Comparison of ENCODE assay signal across 1 cellular context in the genomic region with DNA sequence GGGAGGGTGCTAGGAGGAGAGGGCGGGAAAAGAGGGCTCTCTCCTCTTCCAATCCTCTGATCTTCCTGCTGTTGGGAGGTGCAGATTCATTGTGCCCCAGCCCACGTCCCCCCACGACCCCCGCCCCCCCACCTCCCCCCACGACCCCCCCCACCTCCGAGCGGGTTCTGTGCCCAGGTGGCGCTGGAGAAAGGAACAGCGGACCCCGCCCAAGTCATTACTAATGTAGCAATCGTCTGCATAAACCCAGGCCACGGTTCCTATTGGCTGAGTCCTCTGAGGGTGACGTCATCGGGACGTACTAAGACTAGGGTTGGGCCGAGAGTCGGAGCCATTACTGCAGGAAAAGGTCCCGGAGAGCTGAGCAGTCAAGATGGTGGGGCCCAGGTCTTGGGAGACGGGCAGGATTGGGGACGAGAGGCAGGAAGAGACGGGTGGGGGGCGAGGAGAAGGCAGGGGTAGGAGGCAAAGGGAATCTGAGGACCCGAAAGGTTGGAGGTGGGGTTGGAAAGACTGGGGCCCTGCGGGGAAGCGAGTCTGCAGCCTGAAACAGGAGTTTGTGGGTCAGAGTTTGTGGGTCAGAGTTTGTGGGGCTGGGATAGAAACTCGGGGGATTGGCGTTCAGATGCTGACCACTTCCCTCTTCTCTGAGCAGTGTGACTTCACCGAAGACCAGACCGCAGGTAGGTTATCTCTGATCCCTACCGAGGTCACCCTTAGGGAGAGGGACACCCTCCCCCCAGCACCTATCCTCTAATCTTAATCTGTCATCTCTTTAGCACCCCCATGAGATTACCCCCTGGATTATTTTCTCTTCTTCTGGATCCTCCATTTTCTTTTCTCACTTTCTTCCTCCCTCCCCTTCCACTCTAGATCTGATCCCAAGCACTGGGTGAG.
A peak's percentile ranks its signal among the peaks of the same experiment; 100 is the strongest.
TF ChIP-seq lines count a peak whose summit lies in the region.

A gene (plus strand): TSS at position 331 of the 897 bp plus-strand sequence. CDS start 43 bp downstream, at position 374.

TF ChIP-seq in K562, 482 proteins besides CTCF, POLR2A, EP300 and RAD21 (continued from another document and continues in another):
- TF ChIP-seq, protein P1, sequence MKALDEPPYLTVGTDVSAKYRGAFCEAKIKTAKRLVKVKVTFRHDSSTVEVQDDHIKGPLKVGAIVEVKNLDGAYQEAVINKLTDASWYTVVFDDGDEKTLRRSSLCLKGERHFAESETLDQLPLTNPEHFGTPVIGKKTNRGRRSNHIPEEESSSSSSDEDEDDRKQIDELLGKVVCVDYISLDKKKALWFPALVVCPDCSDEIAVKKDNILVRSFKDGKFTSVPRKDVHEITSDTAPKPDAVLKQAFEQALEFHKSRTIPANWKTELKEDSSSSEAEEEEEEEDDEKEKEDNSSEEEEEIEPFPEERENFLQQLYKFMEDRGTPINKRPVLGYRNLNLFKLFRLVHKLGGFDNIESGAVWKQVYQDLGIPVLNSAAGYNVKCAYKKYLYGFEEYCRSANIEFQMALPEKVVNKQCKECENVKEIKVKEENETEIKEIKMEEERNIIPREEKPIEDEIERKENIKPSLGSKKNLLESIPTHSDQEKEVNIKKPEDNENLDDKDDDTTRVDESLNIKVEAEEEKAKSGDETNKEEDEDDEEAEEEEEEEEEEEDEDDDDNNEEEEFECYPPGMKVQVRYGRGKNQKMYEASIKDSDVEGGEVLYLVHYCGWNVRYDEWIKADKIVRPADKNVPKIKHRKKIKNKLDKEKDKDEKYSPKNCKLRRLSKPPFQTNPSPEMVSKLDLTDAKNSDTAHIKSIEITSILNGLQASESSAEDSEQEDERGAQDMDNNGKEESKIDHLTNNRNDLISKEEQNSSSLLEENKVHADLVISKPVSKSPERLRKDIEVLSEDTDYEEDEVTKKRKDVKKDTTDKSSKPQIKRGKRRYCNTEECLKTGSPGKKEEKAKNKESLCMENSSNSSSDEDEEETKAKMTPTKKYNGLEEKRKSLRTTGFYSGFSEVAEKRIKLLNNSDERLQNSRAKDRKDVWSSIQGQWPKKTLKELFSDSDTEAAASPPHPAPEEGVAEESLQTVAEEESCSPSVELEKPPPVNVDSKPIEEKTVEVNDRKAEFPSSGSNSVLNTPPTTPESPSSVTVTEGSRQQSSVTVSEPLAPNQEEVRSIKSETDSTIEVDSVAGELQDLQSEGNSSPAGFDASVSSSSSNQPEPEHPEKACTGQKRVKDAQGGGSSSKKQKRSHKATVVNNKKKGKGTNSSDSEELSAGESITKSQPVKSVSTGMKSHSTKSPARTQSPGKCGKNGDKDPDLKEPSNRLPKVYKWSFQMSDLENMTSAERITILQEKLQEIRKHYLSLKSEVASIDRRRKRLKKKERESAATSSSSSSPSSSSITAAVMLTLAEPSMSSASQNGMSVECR (CRISPR knock-in tag; IDR thresholded peaks at IDR 0.05) = peak; percentile 46; the same call in 1 of the 2 replicates
- TF ChIP-seq ELF1 (tag; IDR thresholded peaks at IDR 0.05) (no peak; the same call in 1 of the 2 replicates), OTX1 (CRISPR knock-in tag; IDR thresholded peaks at IDR 0.05) (peak; percentile 99), CHD1 (IDR thresholded peaks at IDR 0.05; ENCODE audit: low read length) (peak; percentile 98), CCAR2 (IDR thresholded peaks at IDR 0.05; ENCODE audit: low read depth, low read length) (no peak), ZNF354B (CRISPR knock-in tag; IDR thresholded peaks at IDR 0.05) (no peak), ZFX (CRISPR knock-in tag; IDR thresholded peaks at IDR 0.05) (peak; percentile 87), C11orf30 (IDR thresholded peaks at IDR 0.05; ENCODE audit: low read depth) (peak; percentile 39; the same call in 1 of the 2 replicates), NFIX (CRISPR knock-in tag; IDR thresholded peaks at IDR 0.05; ENCODE audit: low read depth) (no peak), ETV6 (IDR thresholded peaks at IDR 0.05; ENCODE audit: borderline replicate concordance in 1 of 2, low read depth in 2 of 2, low read length in 1 of 2) (no peak), ETV6 (CRISPR knock-in tag; IDR thresholded peaks at IDR 0.05; ENCODE audit: borderline replicate concordance) (0 out of 2 replicates have a peak, but pooled peaks have one; percentile 63), ZNF589 (CRISPR knock-in tag; IDR thresholded peaks at IDR 0.05; ENCODE audit: low read depth) (peak; percentile 88), LCOR (CRISPR knock-in tag; IDR thresholded peaks at IDR 0.05) (no peak), SMAD2 (IDR thresholded peaks at IDR 0.05; ENCODE audit: low read depth, low read length) (no peak), RBBP5 (IDR thresholded peaks at IDR 0.05; ENCODE audit: borderline replicate concordance, insufficient read depth, low read length, poor library complexity, severe bottlenecking) (no peak), GABPB1 (CRISPR knock-in tag; IDR thresholded peaks at IDR 0.05) (peak; percentile 81), SMARCC2 (IDR thresholded peaks at IDR 0.05; ENCODE audit: low read depth) (0 out of 2 replicates have a peak, but pooled peaks have one; percentile 40), ATF1 (CRISPR knock-in tag; IDR thresholded peaks at IDR 0.05) (peak; percentile 64; the same call in 1 of the 2 replicates), ATF1 (tag; IDR thresholded peaks at IDR 0.05) (peak; percentile 96), THRAP3 (IDR thresholded peaks at IDR 0.05; ENCODE audit: borderline replicate concordance) (peak; percentile 35; the same call in 1 of the 2 replicates), PCBP2 (IDR thresholded peaks at IDR 0.05; ENCODE audit: low read depth, low read length, poor library complexity, severe bottlenecking) (no peak), GATAD2B (IDR thresholded peaks at IDR 0.05; ENCODE audit: borderline replicate concordance) (no peak; the same call in 1 of the 2 replicates), SLC30A9 (CRISPR knock-in tag; IDR thresholded peaks at IDR 0.05) (0 out of 2 replicates have a peak, but pooled peaks have one; percentile 59)
- TF ChIP-seq, protein P2, sequence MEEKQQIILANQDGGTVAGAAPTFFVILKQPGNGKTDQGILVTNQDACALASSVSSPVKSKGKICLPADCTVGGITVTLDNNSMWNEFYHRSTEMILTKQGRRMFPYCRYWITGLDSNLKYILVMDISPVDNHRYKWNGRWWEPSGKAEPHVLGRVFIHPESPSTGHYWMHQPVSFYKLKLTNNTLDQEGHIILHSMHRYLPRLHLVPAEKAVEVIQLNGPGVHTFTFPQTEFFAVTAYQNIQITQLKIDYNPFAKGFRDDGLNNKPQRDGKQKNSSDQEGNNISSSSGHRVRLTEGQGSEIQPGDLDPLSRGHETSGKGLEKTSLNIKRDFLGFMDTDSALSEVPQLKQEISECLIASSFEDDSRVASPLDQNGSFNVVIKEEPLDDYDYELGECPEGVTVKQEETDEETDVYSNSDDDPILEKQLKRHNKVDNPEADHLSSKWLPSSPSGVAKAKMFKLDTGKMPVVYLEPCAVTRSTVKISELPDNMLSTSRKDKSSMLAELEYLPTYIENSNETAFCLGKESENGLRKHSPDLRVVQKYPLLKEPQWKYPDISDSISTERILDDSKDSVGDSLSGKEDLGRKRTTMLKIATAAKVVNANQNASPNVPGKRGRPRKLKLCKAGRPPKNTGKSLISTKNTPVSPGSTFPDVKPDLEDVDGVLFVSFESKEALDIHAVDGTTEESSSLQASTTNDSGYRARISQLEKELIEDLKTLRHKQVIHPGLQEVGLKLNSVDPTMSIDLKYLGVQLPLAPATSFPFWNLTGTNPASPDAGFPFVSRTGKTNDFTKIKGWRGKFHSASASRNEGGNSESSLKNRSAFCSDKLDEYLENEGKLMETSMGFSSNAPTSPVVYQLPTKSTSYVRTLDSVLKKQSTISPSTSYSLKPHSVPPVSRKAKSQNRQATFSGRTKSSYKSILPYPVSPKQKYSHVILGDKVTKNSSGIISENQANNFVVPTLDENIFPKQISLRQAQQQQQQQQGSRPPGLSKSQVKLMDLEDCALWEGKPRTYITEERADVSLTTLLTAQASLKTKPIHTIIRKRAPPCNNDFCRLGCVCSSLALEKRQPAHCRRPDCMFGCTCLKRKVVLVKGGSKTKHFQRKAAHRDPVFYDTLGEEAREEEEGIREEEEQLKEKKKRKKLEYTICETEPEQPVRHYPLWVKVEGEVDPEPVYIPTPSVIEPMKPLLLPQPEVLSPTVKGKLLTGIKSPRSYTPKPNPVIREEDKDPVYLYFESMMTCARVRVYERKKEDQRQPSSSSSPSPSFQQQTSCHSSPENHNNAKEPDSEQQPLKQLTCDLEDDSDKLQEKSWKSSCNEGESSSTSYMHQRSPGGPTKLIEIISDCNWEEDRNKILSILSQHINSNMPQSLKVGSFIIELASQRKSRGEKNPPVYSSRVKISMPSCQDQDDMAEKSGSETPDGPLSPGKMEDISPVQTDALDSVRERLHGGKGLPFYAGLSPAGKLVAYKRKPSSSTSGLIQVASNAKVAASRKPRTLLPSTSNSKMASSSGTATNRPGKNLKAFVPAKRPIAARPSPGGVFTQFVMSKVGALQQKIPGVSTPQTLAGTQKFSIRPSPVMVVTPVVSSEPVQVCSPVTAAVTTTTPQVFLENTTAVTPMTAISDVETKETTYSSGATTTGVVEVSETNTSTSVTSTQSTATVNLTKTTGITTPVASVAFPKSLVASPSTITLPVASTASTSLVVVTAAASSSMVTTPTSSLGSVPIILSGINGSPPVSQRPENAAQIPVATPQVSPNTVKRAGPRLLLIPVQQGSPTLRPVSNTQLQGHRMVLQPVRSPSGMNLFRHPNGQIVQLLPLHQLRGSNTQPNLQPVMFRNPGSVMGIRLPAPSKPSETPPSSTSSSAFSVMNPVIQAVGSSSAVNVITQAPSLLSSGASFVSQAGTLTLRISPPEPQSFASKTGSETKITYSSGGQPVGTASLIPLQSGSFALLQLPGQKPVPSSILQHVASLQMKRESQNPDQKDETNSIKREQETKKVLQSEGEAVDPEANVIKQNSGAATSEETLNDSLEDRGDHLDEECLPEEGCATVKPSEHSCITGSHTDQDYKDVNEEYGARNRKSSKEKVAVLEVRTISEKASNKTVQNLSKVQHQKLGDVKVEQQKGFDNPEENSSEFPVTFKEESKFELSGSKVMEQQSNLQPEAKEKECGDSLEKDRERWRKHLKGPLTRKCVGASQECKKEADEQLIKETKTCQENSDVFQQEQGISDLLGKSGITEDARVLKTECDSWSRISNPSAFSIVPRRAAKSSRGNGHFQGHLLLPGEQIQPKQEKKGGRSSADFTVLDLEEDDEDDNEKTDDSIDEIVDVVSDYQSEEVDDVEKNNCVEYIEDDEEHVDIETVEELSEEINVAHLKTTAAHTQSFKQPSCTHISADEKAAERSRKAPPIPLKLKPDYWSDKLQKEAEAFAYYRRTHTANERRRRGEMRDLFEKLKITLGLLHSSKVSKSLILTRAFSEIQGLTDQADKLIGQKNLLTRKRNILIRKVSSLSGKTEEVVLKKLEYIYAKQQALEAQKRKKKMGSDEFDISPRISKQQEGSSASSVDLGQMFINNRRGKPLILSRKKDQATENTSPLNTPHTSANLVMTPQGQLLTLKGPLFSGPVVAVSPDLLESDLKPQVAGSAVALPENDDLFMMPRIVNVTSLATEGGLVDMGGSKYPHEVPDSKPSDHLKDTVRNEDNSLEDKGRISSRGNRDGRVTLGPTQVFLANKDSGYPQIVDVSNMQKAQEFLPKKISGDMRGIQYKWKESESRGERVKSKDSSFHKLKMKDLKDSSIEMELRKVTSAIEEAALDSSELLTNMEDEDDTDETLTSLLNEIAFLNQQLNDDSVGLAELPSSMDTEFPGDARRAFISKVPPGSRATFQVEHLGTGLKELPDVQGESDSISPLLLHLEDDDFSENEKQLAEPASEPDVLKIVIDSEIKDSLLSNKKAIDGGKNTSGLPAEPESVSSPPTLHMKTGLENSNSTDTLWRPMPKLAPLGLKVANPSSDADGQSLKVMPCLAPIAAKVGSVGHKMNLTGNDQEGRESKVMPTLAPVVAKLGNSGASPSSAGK (IDR thresholded peaks at IDR 0.05) = no peak
- TF ChIP-seq, protein P3, sequence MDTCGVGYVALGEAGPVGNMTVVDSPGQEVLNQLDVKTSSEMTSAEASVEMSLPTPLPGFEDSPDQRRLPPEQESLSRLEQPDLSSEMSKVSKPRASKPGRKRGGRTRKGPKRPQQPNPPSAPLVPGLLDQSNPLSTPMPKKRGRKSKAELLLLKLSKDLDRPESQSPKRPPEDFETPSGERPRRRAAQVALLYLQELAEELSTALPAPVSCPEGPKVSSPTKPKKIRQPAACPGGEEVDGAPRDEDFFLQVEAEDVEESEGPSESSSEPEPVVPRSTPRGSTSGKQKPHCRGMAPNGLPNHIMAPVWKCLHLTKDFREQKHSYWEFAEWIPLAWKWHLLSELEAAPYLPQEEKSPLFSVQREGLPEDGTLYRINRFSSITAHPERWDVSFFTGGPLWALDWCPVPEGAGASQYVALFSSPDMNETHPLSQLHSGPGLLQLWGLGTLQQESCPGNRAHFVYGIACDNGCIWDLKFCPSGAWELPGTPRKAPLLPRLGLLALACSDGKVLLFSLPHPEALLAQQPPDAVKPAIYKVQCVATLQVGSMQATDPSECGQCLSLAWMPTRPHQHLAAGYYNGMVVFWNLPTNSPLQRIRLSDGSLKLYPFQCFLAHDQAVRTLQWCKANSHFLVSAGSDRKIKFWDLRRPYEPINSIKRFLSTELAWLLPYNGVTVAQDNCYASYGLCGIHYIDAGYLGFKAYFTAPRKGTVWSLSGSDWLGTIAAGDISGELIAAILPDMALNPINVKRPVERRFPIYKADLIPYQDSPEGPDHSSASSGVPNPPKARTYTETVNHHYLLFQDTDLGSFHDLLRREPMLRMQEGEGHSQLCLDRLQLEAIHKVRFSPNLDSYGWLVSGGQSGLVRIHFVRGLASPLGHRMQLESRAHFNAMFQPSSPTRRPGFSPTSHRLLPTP (IDR thresholded peaks at IDR 0.05; ENCODE audit: borderline replicate concordance, extremely low read depth, insufficient read length) = no peak
- TF ChIP-seq, protein P4, sequence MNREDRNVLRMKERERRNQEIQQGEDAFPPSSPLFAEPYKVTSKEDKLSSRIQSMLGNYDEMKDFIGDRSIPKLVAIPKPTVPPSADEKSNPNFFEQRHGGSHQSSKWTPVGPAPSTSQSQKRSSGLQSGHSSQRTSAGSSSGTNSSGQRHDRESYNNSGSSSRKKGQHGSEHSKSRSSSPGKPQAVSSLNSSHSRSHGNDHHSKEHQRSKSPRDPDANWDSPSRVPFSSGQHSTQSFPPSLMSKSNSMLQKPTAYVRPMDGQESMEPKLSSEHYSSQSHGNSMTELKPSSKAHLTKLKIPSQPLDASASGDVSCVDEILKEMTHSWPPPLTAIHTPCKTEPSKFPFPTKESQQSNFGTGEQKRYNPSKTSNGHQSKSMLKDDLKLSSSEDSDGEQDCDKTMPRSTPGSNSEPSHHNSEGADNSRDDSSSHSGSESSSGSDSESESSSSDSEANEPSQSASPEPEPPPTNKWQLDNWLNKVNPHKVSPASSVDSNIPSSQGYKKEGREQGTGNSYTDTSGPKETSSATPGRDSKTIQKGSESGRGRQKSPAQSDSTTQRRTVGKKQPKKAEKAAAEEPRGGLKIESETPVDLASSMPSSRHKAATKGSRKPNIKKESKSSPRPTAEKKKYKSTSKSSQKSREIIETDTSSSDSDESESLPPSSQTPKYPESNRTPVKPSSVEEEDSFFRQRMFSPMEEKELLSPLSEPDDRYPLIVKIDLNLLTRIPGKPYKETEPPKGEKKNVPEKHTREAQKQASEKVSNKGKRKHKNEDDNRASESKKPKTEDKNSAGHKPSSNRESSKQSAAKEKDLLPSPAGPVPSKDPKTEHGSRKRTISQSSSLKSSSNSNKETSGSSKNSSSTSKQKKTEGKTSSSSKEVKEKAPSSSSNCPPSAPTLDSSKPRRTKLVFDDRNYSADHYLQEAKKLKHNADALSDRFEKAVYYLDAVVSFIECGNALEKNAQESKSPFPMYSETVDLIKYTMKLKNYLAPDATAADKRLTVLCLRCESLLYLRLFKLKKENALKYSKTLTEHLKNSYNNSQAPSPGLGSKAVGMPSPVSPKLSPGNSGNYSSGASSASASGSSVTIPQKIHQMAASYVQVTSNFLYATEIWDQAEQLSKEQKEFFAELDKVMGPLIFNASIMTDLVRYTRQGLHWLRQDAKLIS (CRISPR knock-in tag; IDR thresholded peaks at IDR 0.05) = peak; percentile 78
- TF ChIP-seq, protein P5, sequence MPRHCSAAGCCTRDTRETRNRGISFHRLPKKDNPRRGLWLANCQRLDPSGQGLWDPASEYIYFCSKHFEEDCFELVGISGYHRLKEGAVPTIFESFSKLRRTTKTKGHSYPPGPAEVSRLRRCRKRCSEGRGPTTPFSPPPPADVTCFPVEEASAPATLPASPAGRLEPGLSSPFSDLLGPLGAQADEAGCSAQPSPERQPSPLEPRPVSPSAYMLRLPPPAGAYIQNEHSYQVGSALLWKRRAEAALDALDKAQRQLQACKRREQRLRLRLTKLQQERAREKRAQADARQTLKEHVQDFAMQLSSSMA (CRISPR knock-in tag; IDR thresholded peaks at IDR 0.05) = peak; percentile 72; the same call in 1 of the 2 replicates
